Comparison of ENCODE assay signal across 22 cellular contexts in the genomic region with DNA sequence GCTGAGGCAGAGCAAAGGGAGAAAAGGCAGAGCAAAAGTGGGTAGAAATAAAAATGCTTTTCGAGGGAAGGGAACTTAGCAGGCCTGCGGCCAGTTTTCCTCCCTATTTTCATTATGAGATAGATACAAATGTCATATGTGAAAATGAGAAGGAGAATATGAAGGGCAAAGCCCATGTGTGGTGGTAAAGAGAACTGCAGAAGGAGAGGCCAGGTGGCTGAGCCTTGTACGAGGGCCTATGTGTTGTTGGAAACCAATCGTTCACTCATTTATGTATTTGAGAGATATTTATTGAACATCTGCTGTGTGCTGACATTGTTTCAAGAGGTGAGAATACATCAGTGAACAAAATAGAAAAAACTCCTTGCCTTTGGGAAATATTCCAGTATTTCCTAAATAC.
DNase-seq lines count a peak whose midpoint lies in the region; ATAC-seq, FAIRE-seq and TF ChIP-seq lines count a peak whose summit lies in the region.
"Had no signal": no experiment of that assay in that cellular context is flagged by ENCODE, and none has a peak within 500 bp of the region (broad histone marks: within the 10 kb centered on the region; RNA-seq: fewer than 3 reads in every experiment).

No MANE protein-coding gene starts in this region.

- H3K4me3 ChIP-seq in GM23338: peak overlapping the region; percentile 25; the same call in 1 of the 2 replicates
- H3K4me3 ChIP-seq in Panc1 (ENCODE audit: low read depth in 2 of 2, low read length in 2 of 2): no peak overlapping the region
- H3K4me3 ChIP-seq in kidney (ENCODE audit: low read length in 2 of 2): peak overlapping the region in 1 of 2 donors; percentile 52
- no peak overlapping the region for H3K4me3 ChIP-seq in upper lobe of right lung
- H3K4me3 ChIP-seq: BLaER1 treated with 17β-estradiol and CSF1 and Interleukin-3, amounts not matched to agents 10 nM and 100 nM had no signal

- POLR2A ChIA-PET in Panc1 (lab: Charles Lee): no interaction called here

- peak overlapping the region; percentile 97 for H2AFZ ChIP-seq in GM23338

- H3K36me3 ChIP-seq in GM23338 (ENCODE audit: insufficient read depth) (no peaks in the 10 kb centered on the region), Panc1 (ENCODE audit: control insufficient read depth, insufficient read depth, low read length) (no peaks in the 10 kb centered on the region), kidney (ENCODE audit: control insufficient read depth in 1 of 2, insufficient read depth in 2 of 2, low read length in 2 of 2) (no peaks in the 10 kb centered on the region), upper lobe of right lung (no peaks in the 10 kb centered on the region)
- H3K36me3 ChIP-seq: BLaER1 treated with 17β-estradiol and CSF1 and Interleukin-3, amounts not matched to agents 10 nM and 100 nM; gastrocnemius medialis had no signal

- no peaks in the 10 kb centered on the region for H3K9me3 Mint-ChIP-seq in GM23338
- H3K9me3 Mint-ChIP-seq: activated naive CD4-positive, alpha-beta T cell treated with anti-CD3 and anti-CD28 coated beads, Interleukin-2, amount 50 U/mL, for 72 hours; activated T-helper 1 cell treated with anti-CD3 and anti-CD28 coated beads, Interleukin-12 subunit alpha, Interleukin-12 subunit beta, Interleukin-2, Interleukin-4 antibody, amounts not matched to agents 30 ng/mL and 10 ng/mL and 1 ng/mL, durations not matched to agents 14 hours and 24 hours and 36 hours; natural killer cell treated with Interleukin-12 subunit alpha and Interleukin-12 subunit beta and Interleukin-15 and Interleukin-18, amount 100 ng/mL, for 72 hours; stimulated activated effector memory CD8-positive, alpha-beta T cell treated with anti-CD3 and anti-CD28 coated beads, Interleukin-12 subunit alpha, Interleukin-12 subunit beta, amount 100 ng/mL, for 72 hours had no signal

- H3K4me1 Mint-ChIP-seq in GM23338: peaks cover 6% of the 10 kb centered on the region

- no peaks in the 10 kb centered on the region for H4K20me1 ChIP-seq in GM23338 (replicated peaks; ENCODE audit: insufficient read depth)
- H4K20me1 ChIP-seq: BLaER1 treated with 17β-estradiol and CSF1 and Interleukin-3, amounts not matched to agents 10 nM and 100 nM had no signal

- H3K27ac ChIP-seq in GM23338 (ENCODE audit: low read depth): no peak overlapping the region
- peak overlapping the region; percentile 76; the same call in 1 of the 2 replicates for H3K27ac ChIP-seq in Panc1 (ENCODE audit: low read length)
- H3K27ac ChIP-seq in kidney (ENCODE audit: low read depth in 2 of 2, low read length in 2 of 2): peak overlapping the region in 1 of 2 donors; percentile 12
- H3K27ac ChIP-seq in upper lobe of right lung: no peak overlapping the region
- H3K27ac ChIP-seq: BLaER1 treated with 17β-estradiol and CSF1 and Interleukin-3, amounts not matched to agents 10 nM and 100 nM; gastrocnemius medialis had no signal

- no peak for FAIRE-seq in kidney (lab: Jason Lieb, UNC)
- FAIRE-seq: A549, astrocyte had no signal

- CTCF ChIA-PET in Panc1 (lab: Charles Lee): interaction anchor here (1.0 to 1.2 kb wide), 2 partner anchors 90 to 91 kb away, joined by 3 to 8 read pairs; no protein-coding TSS in a partner anchor

- no peaks in the 10 kb centered on the region for H3F3A ChIP-seq in GM23338 (replicated peaks; ENCODE audit: low read depth)

- H3K4me2 ChIP-seq in GM23338: peak overlapping the region; percentile 66

- intact Hi-C loops in Panc1 (cut with micrococcal nuclease; ENCODE audit: unreplicated experiment) (loop anchor here (1.0 to 5.0 kb wide), 2 partner anchors 34 to 90 kb away; no protein-coding TSS in a partner anchor), kidney (cut with DNase I) (no loop called here), left ventricle myocardium superior (cut with micrococcal nuclease) (loop anchor here (5.0 kb wide), 2 partner anchors 34 to 319 kb away; no protein-coding TSS in a partner anchor), upper lobe of right lung (cut with DNase I) (no loop called here)

- no peak overlapping the region for H3K27ac Mint-ChIP-seq in GM23338
- H3K27ac Mint-ChIP-seq: activated CD8-positive, alpha-beta memory T cell treated with anti-CD3 and anti-CD28 coated beads, Interleukin-2, amount 10 ng/mL, durations not matched to agents 7 days and 5 days; activated T-helper 1 cell treated with anti-CD3 and anti-CD28 coated beads, Interleukin-12 subunit alpha, Interleukin-12 subunit beta, Interleukin-2, Interleukin-4 antibody, amounts not matched to agents 30 ng/mL and 10 ng/mL and 1 ng/mL, durations not matched to agents 14 hours and 24 hours and 36 hours; natural killer cell treated with Interleukin-12 subunit alpha and Interleukin-12 subunit beta and Interleukin-15 and Interleukin-18, amount 100 ng/mL, for 72 hours had no signal

- no peak overlapping the region for H3K4me3 Mint-ChIP-seq in GM23338
- H3K4me3 Mint-ChIP-seq: activated CD8-positive, alpha-beta memory T cell treated with anti-CD3 and anti-CD28 coated beads, Interleukin-2, amount 10 ng/mL, durations not matched to agents 7 days and 5 days had no signal

- H3K27me3 Mint-ChIP-seq in GM23338 (ENCODE audit: insufficient read depth, low read depth, poor library complexity): peaks cover 2% of the 10 kb centered on the region
- H3K27me3 Mint-ChIP-seq: activated CD8-positive, alpha-beta memory T cell treated with anti-CD3 and anti-CD28 coated beads, Interleukin-2, amount 10 ng/mL, durations not matched to agents 7 days and 5 days had no signal

- H3K9ac ChIP-seq in kidney (ENCODE audit: low read length in 2 of 2): no peak overlapping the region
- H3K9ac ChIP-seq: BLaER1 treated with 17β-estradiol and CSF1 and Interleukin-3, amounts not matched to agents 10 nM and 100 nM had no signal

- H3K79me2 ChIP-seq in GM23338 (replicated peaks; ENCODE audit: insufficient read depth): no peaks in the 10 kb centered on the region

- H3K36me3 Mint-ChIP-seq in GM23338 (ENCODE audit: low read depth): no peaks in the 10 kb centered on the region
- H3K36me3 Mint-ChIP-seq: activated CD8-positive, alpha-beta memory T cell treated with anti-CD3 and anti-CD28 coated beads, Interleukin-2, amount 10 ng/mL, durations not matched to agents 7 days and 5 days; activated naive CD4-positive, alpha-beta T cell treated with anti-CD3 and anti-CD28 coated beads, Interleukin-2, amount 50 U/mL, for 72 hours; natural killer cell treated with Interleukin-12 subunit alpha and Interleukin-12 subunit beta and Interleukin-15 and Interleukin-18, amount 100 ng/mL, for 72 hours; stimulated activated effector memory CD8-positive, alpha-beta T cell treated with anti-CD3 and anti-CD28 coated beads, Interleukin-12 subunit alpha, Interleukin-12 subunit beta, amount 100 ng/mL, for 72 hours had no signal

- no peaks in the 10 kb centered on the region for H3K9me2 ChIP-seq in GM23338 (ENCODE audit: insufficient read depth)

- in situ Hi-C loops in Panc1 (cut with HindIII; ENCODE audit: low pct_unique_long_range_greater_than_20kb, low sequenced_read_pairs): no loop called here

- ATAC-seq in GM23338 (no peak; the same call in 2 of the 3 replicates), Panc1 (no peak), left ventricle myocardium superior (no peak), upper lobe of right lung (no peak)

- DNase-seq in NCI-H2107 treated with DMSO at 0.1 percent for 48 hours (lab: John Stamatoyannopoulos, UW; ENCODE audit: unreplicated experiment): peak; percentile 20
- DNase-seq in NCI-H2107 (lab: John Stamatoyannopoulos, UW): no peak
- no peak for DNase-seq in GM23338 (ENCODE audit: low spot score)
- no peak for DNase-seq in Panc1 (ENCODE audit: low read depth, low spot score)
- DNase-seq in kidney: no peak
- no peak for DNase-seq in foreskin melanocyte
- DNase-seq in left ventricle myocardium superior: no peak
- DNase-seq in upper lobe of right lung: no peak
- DNase-seq: activated CD4-positive, alpha-beta T cell treated with anti-CD3 and anti-CD28 coated beads for 48 hours; activated CD8-positive, alpha-beta memory T cell treated with anti-CD3 and anti-CD28 coated beads, Interleukin-2, amount 10 ng/mL, durations not matched to agents 7 days and 5 days; Calu3; gastrocnemius medialis; Karpas-422; posterior cingulate gyrus; RPMI8226 had no signal

- H3K27me3 ChIP-seq in GM23338 (ENCODE audit: insufficient read depth) (no peaks in the 10 kb centered on the region), Panc1 (ENCODE audit: control insufficient read depth, insufficient read depth, low read length) (no peaks in the 10 kb centered on the region; the same call in 1 of the 2 replicates), upper lobe of right lung (no peaks in the 10 kb centered on the region)
- H3K27me3 ChIP-seq: BLaER1 treated with 17β-estradiol and CSF1 and Interleukin-3, amounts not matched to agents 10 nM and 100 nM; gastrocnemius medialis had no signal

- no peak for TF ChIP-seq CTCF in GM23338 (conservative IDR thresholded peaks at IDR 0.05; ENCODE audit: low read depth in 2 of 2)
- no peak for TF ChIP-seq CTCF in Panc1 (IDR thresholded peaks at IDR 0.05)
- TF ChIP-seq CTCF in kidney (IDR thresholded peaks at IDR 0.05; ENCODE audit: borderline replicate concordance, extremely low read depth, insufficient read depth): peak; percentile 1
- TF ChIP-seq CTCF in upper lobe of right lung (IDR thresholded peaks at IDR 0.05): no peak

- H3K9me3 ChIP-seq in Panc1 (ENCODE audit: control insufficient read depth, insufficient read depth, low read depth, low read length): no peaks in the 10 kb centered on the region
- H3K9me3 ChIP-seq in kidney (ENCODE audit: control insufficient read depth in 1 of 2, low read length in 2 of 2): no peaks in the 10 kb centered on the region
- H3K9me3 ChIP-seq in upper lobe of right lung: no peaks in the 10 kb centered on the region
- H3K9me3 ChIP-seq: A549, gastrocnemius medialis had no signal

- BruUV-seq in Panc1 (replicated peaks; lab: Mats Ljungman, UMichigan): no TSS peak

- H3K4me1 ChIP-seq in GM23338 (ENCODE audit: insufficient read depth): no peaks in the 10 kb centered on the region
- H3K4me1 ChIP-seq in Panc1 (ENCODE audit: control insufficient read depth, insufficient read depth, low read length): peaks cover 5% of the 10 kb centered on the region
- no peaks in the 10 kb centered on the region for H3K4me1 ChIP-seq in kidney (ENCODE audit: control insufficient read depth in 1 of 2, insufficient read depth in 1 of 2, low read depth in 1 of 2, low read length in 2 of 2)
- H3K4me1 ChIP-seq in upper lobe of right lung: no peaks in the 10 kb centered on the region
- H3K4me1 ChIP-seq: A549, gastrocnemius medialis had no signal

Comparison
In these comparisons a context has a peak if more than half of its experiments do, and no peak if none do; other contexts are left out.
1. intact Hi-C loops: an anchor here in Panc1 (1.0 to 5.0 kb wide) and left ventricle myocardium superior (5.0 kb wide); none called in kidney and upper lobe of right lung.